22 cellular contexts compared by ENCODE assay signal in genomic region chr15:43932907-43933306, GRCh38.
DNase-seq lines count a peak whose midpoint lies in the region; ATAC-seq and TF ChIP-seq lines count a peak whose summit lies in the region.
"Had no signal": no experiment of that assay in that cellular context is flagged by ENCODE, and none has a peak within 500 bp of the region (broad histone marks: within the 10 kb centered on the region; RNA-seq: fewer than 3 reads in every experiment).

No MANE protein-coding gene starts in this region.

- H3K4me1 ChIP-seq in left ventricle myocardium inferior (peaks cover 30% of the 10 kb centered on the region), heart right ventricle (peaks cover 0 to 37% (median 3%) of the 10 kb centered on the region in 9 donors), RWPE2 (ENCODE audit: insufficient read depth, poor library complexity, severe bottlenecking) (no peaks in the 10 kb centered on the region), thyroid gland (peaks cover 33 to 46% of the 10 kb centered on the region in 2 donors)
- H3K4me1 ChIP-seq: A549, psoas muscle, transverse colon had no signal

- TF ChIP-seq CTCF in left ventricle myocardium inferior (IDR thresholded peaks at IDR 0.05; ENCODE audit: borderline replicate concordance) (no peak), heart right ventricle (IDR thresholded peaks at IDR 0.05) (no peak), RWPE2 (IDR thresholded peaks at IDR 0.05; ENCODE audit: poor library complexity, severe bottlenecking) (no peak), thyroid gland (IDR thresholded peaks at IDR 0.05) (no peak)

- H3K4me3 ChIP-seq in left ventricle myocardium inferior (no peak overlapping the region), heart right ventricle (no peak overlapping the region), RWPE2 (ENCODE audit: severe bottlenecking) (no peak overlapping the region), thyroid gland (replicated peaks in 1 of 3) (no peak overlapping the region)
- H3K4me3 ChIP-seq: A549, psoas muscle, transverse colon had no signal

- no peak for ATAC-seq in heart right ventricle
- ATAC-seq in RWPE2 (ENCODE audit: low read depth): no peak
- no peak for ATAC-seq in GM21737 (IDR thresholded peaks at IDR 0.05; ENCODE audit: unreplicated experiment)
- ATAC-seq: A549; psoas muscle; stimulated activated naive B cell treated with anti-CD40 and anti-IgM and Interleukin-4, amounts not matched to agents 10 μg/mL and 1 μg/mL and 100 μg/mL, for 72 hours had no signal

- H3K27ac ChIP-seq in left ventricle myocardium inferior (replicated peaks) (no peak overlapping the region), heart right ventricle (no peak overlapping the region), RWPE2 (ENCODE audit: poor library complexity, severe bottlenecking) (no peak overlapping the region), thyroid gland (peak overlapping the region; percentile 35 to 80 (median 73))
- H3K27ac ChIP-seq: A549, psoas muscle, transverse colon had no signal

- H3K36me3 ChIP-seq in left ventricle myocardium inferior (no peaks in the 10 kb centered on the region), heart right ventricle (no peaks in the 10 kb centered on the region), RWPE2 (ENCODE audit: low read depth) (no peaks in the 10 kb centered on the region), thyroid gland (no peaks in the 10 kb centered on the region)
- H3K36me3 ChIP-seq: transverse colon had no signal

- DNase-seq in left ventricle myocardium inferior (peak; percentile 21), heart right ventricle (no peak), RWPE2 (ENCODE audit: low spot score) (peak; percentile 20), hepatic stellate cell (ENCODE audit: low spot score) (peak; percentile 45), thyroid gland (no peak), T-helper 9 cell (no peak), nucleus accumbens (lab: John Stamatoyannopoulos, UW) (no peak)
- DNase-seq: activated CD4-positive, alpha-beta T cell treated with anti-CD3 and anti-CD28 coated beads for 48 hours; activated effector memory CD4-positive, alpha-beta T cell treated with Interleukin-2 at 50 U/mL for 16 hours; CD4-positive, alpha-beta T cell; central memory CD4-positive, alpha-beta T cell; H9; hypothalamus; kidney; mesendoderm; MM.1S; NCI-H2029; stimulated activated naive B cell treated with anti-CD40 and anti-IgM and Interleukin-4, amounts not matched to agents 10 μg/mL and 1 μg/mL and 100 μg/mL, for 72 hours; transverse colon had no signal

- intact Hi-C loops in left ventricle myocardium inferior (cut with micrococcal nuclease) (no loop called here), heart right ventricle (cut with DNase I) (no loop called here), thyroid gland (cut with DNase I) (no loop called here)

- H3K9me3 ChIP-seq in left ventricle myocardium inferior (replicated peaks) (no peaks in the 10 kb centered on the region), heart right ventricle (no peaks in the 10 kb centered on the region), RWPE2 (ENCODE audit: severe bottlenecking) (no peaks in the 10 kb centered on the region), thyroid gland (no peaks in the 10 kb centered on the region)
- H3K9me3 ChIP-seq: A549, psoas muscle, transverse colon had no signal

- H3K27me3 ChIP-seq in left ventricle myocardium inferior (ENCODE audit: low read depth) (no peaks in the 10 kb centered on the region), heart right ventricle (no peaks in the 10 kb centered on the region), RWPE2 (ENCODE audit: insufficient read depth, poor library complexity, severe bottlenecking) (no peaks in the 10 kb centered on the region), thyroid gland (no peaks in the 10 kb centered on the region)
- H3K27me3 ChIP-seq: transverse colon had no signal

- TF ChIP-seq POLR2A in thyroid gland (IDR thresholded peaks at IDR 0.05): no peak

- WGBS in heart right ventricle, 2 donors: 36 to 44% methylated on average over 3 of the region's 3 CpGs
- WGBS in thyroid gland, 2 donors: 23 to 32% methylated on average over 3 of the region's 3 CpGs

Comparison
In these comparisons a context has a peak if more than half of its experiments do, and no peak if none do; other contexts are left out.
1. DNase-seq: peak in left ventricle myocardium inferior (single experiment), RWPE2 (single experiment) and hepatic stellate cell (single experiment); none in heart right ventricle (0 of 2), thyroid gland (0 of 2), T-helper 9 cell (single experiment) and nucleus accumbens (0 of 56).
2. H3K27ac ChIP-seq: peak in thyroid gland (3 of 3); none in left ventricle myocardium inferior (single experiment), heart right ventricle (0 of 10) and RWPE2 (single experiment).